ENCODE assay signal across 34 cellular contexts in the genomic region with DNA sequence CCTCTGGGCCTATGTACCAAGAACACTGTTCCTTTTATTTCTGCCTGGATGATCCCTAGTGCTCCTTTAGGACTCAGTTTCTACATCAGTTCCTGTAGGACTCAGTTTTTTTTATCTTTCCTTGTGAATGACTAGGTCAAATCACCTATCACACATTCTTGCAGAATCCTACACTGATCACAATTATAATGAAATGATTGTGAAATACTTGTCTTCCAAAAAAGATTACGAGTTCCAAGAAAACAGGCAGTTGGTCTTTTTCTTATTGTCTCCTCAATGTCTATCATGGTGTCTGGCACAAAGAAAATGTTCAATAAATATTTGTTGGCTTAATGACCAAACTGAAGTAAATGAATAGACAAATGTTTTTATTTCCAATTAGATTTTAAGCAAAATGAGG.
DNase-seq lines count a peak whose midpoint lies in the region; ATAC-seq, FAIRE-seq and TF ChIP-seq lines count a peak whose summit lies in the region.
"Had no signal": no experiment of that assay in that cellular context is flagged by ENCODE, and none has a peak within 500 bp of the region (broad histone marks: within the 10 kb centered on the region; RNA-seq: fewer than 3 reads in every experiment).

No MANE protein-coding gene starts in this region.

- H3K14ac ChIP-seq in IMR-90 (replicated peaks; ENCODE audit: low read depth, low read length), result no peak overlapping the region

- TF ChIP-seq POLR2A in HepG2 (IDR thresholded peaks at IDR 0.05; ENCODE audit: insufficient read depth in 1 of 2, low read depth in 2 of 2, low read length in 2 of 2), result no peak
- TF ChIP-seq POLR2A in right lobe of liver (IDR thresholded peaks at IDR 0.05), result no peak
- TF ChIP-seq POLR2A in IMR-90 (IDR thresholded peaks at IDR 0.05; ENCODE audit: low read depth, low read length), result no peak
- no peak for TF ChIP-seq POLR2A in adrenal gland (IDR thresholded peaks at IDR 0.05)

- H4K5ac ChIP-seq in IMR-90 (ENCODE audit: low read depth, low read length), result no peak overlapping the region

- no peak overlapping the region for H3K23ac ChIP-seq in IMR-90 (ENCODE audit: low read depth, low read length)

- H4K91ac ChIP-seq in IMR-90 (ENCODE audit: insufficient read depth, low read depth, low read length), result no peak overlapping the region

- H3K18ac ChIP-seq in IMR-90 (ENCODE audit: low read depth, low read length), result no peak overlapping the region

- CTCF ChIA-PET in HepG2 (lab: Yijun Ruan, JAX; ENCODE audit: low intra/inter-chr PET ratio, low total read pairs), result no interaction called here
- CTCF ChIA-PET in IMR-90 (lab: Yijun Ruan, JAX), result no interaction called here

- H3K9me3 ChIP-seq in HepG2 (ENCODE audit: low read length) (no peaks in the 10 kb centered on the region), right lobe of liver (no peaks in the 10 kb centered on the region), IMR-90 (ENCODE audit: control insufficient read depth, insufficient read depth, low read length) (no peaks in the 10 kb centered on the region; the same call in 1 of the 2 replicates), adrenal gland (replicated peaks in 1 of 3) (no peaks in the 10 kb centered on the region)
- H3K9me3 ChIP-seq: A549, Caco-2 had no signal

- in situ Hi-C loops in HepG2 (cut with HindIII; ENCODE audit: extremely low pct_ligation_motif_present, low pct_unique_long_range_greater_than_20kb), result no loop called here
- in situ Hi-C loops in IMR-90 (cut with MboI; ENCODE audit: low sequenced_read_pairs), result no loop called here

- no peak for TF ChIP-seq CTCF in HepG2 (CRISPR knock-in tag; IDR thresholded peaks at IDR 0.05)
- TF ChIP-seq CTCF in right lobe of liver (IDR thresholded peaks at IDR 0.05), result no peak
- TF ChIP-seq CTCF in D721Med (IDR thresholded peaks at IDR 0.05; ENCODE audit: insufficient read depth, missing control alignments), result no peak
- TF ChIP-seq CTCF in IMR-90 (conservative IDR thresholded peaks at IDR 0.05; ENCODE audit: low read depth, low read length), result no peak
- TF ChIP-seq CTCF in adrenal gland (IDR thresholded peaks at IDR 0.05), result no peak

- WGBS in HepG2 (ENCODE audit: low lambda C conversion rate), result 3% methylated on average over 1 of the region's 1 CpG
- 32% methylated on average over 1 of the region's 1 CpG for WGBS in right lobe of liver (ENCODE audit: insufficient coverage, low coverage, low lambda C conversion rate, missing lambda C conversion rate)
- WGBS in IMR-90 (ENCODE audit: extremely low coverage in 2 of 2, insufficient read length in 1 of 2), 2 experiments, result no CpG with 5 or more reads among the region's 1 CpG
- WGBS in adrenal gland, 4 donors, result 79 to 90% (median 82%) methylated on average over 1 of the region's 1 CpG

- H2AFZ ChIP-seq in HepG2 (ENCODE audit: low read length) (no peak overlapping the region), IMR-90 (replicated peaks; ENCODE audit: low read length, poor library complexity) (no peak overlapping the region)

- H2BK120ac ChIP-seq in IMR-90 (ENCODE audit: low read depth, low read length), result no peak overlapping the region

- H2BK20ac ChIP-seq in IMR-90 (ENCODE audit: low read depth, low read length), result no peak overlapping the region

- dilution Hi-C loops in IMR-90 (cut with HindIII; ENCODE audit: low sequenced_read_pairs, unreplicated experiment), result no loop called here

- H3K4me1 ChIP-seq in HepG2 (ENCODE audit: insufficient read depth, low read length) (no peaks in the 10 kb centered on the region), right lobe of liver (peaks cover 0 to 6% (median 0%) of the 10 kb centered on the region in 4 donors), IMR-90 (ENCODE audit: control insufficient read depth, insufficient read depth, low read length) (no peaks in the 10 kb centered on the region), adrenal gland (replicated peaks in 1 of 2) (no peaks in the 10 kb centered on the region)
- H3K4me1 ChIP-seq: A549; BE2C; BLaER1; BLaER1 treated with 17β-estradiol and CSF1 and Interleukin-3, amounts not matched to agents 10 nM and 100 nM; Caco-2 had no signal

- POLR2A ChIA-PET in HepG2 (lab: Yijun Ruan, JAX) (no interaction called here), IMR-90 (lab: Charles Lee; ENCODE audit: unreplicated experiment) (no interaction called here)

- H2BK5ac ChIP-seq in IMR-90 (ENCODE audit: low read depth, low read length, poor library complexity, severe bottlenecking), result no peak overlapping the region

- H3K79me2 ChIP-seq in HepG2 (ENCODE audit: insufficient read depth, low read length), result no peaks in the 10 kb centered on the region

- no peak overlapping the region for H3K4ac ChIP-seq in IMR-90 (ENCODE audit: low read depth, low read length)

- TF ChIP-seq EP300 in HepG2 (IDR thresholded peaks at IDR 0.05; ENCODE audit: low read depth in 2 of 2, low read length in 2 of 2), result no peak
- TF ChIP-seq EP300 in HepG2 (CRISPR knock-in tag; IDR thresholded peaks at IDR 0.05; ENCODE audit: borderline replicate concordance), result no peak

- H4K8ac ChIP-seq in IMR-90 (ENCODE audit: low read depth in 2 of 2, low read length in 2 of 2), result no peak overlapping the region

- no peak overlapping the region for H3K56ac ChIP-seq in IMR-90 (ENCODE audit: extremely low read depth, insufficient read depth, low read length)

- no peak overlapping the region for H3K4me3 ChIP-seq in HepG2 (replicated peaks in 1 of 3; ENCODE audit: insufficient read depth in 1 of 3, low read depth in 2 of 3, low read length in 3 of 3)
- no peak overlapping the region for H3K4me3 ChIP-seq in right lobe of liver
- no peak overlapping the region for H3K4me3 ChIP-seq in IMR-90 (ENCODE audit: insufficient read depth, low read depth, low read length)
- no peak overlapping the region for H3K4me3 ChIP-seq in adrenal gland
- H3K4me3 ChIP-seq: A549; BLaER1; BLaER1 treated with 17β-estradiol and CSF1 and Interleukin-3, amounts not matched to agents 10 nM and 100 nM had no signal

- H3K4me2 ChIP-seq in HepG2 (ENCODE audit: low read depth, low read length) (no peak overlapping the region), IMR-90 (ENCODE audit: low read depth, low read length) (no peak overlapping the region)
- H3K4me2 ChIP-seq: A549; BLaER1; BLaER1 treated with 17β-estradiol and CSF1 and Interleukin-3, amounts not matched to agents 10 nM and 100 nM had no signal

- no peaks in the 10 kb centered on the region for H3K9me1 ChIP-seq in IMR-90 (ENCODE audit: insufficient read depth, low read length)

- BruUV-seq in HepG2 (replicated peaks; lab: Mats Ljungman, UMichigan) (no TSS peak), IMR-90 (replicated peaks; lab: Mats Ljungman, UMichigan) (no TSS peak)

- FAIRE-seq in HepG2 (lab: Jason Lieb, UNC) (no peak), D721Med (lab: Jason Lieb, UNC) (peak; percentile 67)
- FAIRE-seq: A204.1, A549 had no signal

- intact Hi-C loops in HepG2 (cut with micrococcal nuclease; ENCODE audit: unreplicated experiment) (no loop called here), right lobe of liver (cut with DNase I) (no loop called here), IMR-90 (cut with micrococcal nuclease) (no loop called here), adrenal gland (cut with DNase I) (no loop called here)

- H3K27me3 ChIP-seq in HepG2 (ENCODE audit: control insufficient read depth in 1 of 2, insufficient read depth in 2 of 2, low read length in 2 of 2) (no peaks in the 10 kb centered on the region), right lobe of liver (no peaks in the 10 kb centered on the region), IMR-90 (ENCODE audit: control insufficient read depth, insufficient read depth, low read length) (no peaks in the 10 kb centered on the region), adrenal gland (no peaks in the 10 kb centered on the region)
- H3K27me3 ChIP-seq: BE2C; BLaER1; BLaER1 treated with 17β-estradiol and CSF1 and Interleukin-3, amounts not matched to agents 10 nM and 100 nM had no signal

- H3K27ac ChIP-seq in HepG2 (ENCODE audit: extremely low read length, insufficient read depth, low read length), result no peak overlapping the region
- H3K27ac ChIP-seq in right lobe of liver, result no peak overlapping the region
- no peak overlapping the region for H3K27ac ChIP-seq in IMR-90 (ENCODE audit: insufficient read depth, low read length)
- no peak overlapping the region for H3K27ac ChIP-seq in adrenal gland
- H3K27ac ChIP-seq: 22Rv1; A549; BLaER1; BLaER1 treated with 17β-estradiol and CSF1 and Interleukin-3, amounts not matched to agents 10 nM and 100 nM; C4-2B had no signal

- H2AK5ac ChIP-seq in IMR-90 (ENCODE audit: low read depth, low read length), result no peak overlapping the region

- no peak overlapping the region for H3K9ac ChIP-seq in HepG2 (ENCODE audit: insufficient read depth, low read depth, low read length)
- no peak overlapping the region for H3K9ac ChIP-seq in IMR-90 (ENCODE audit: low read depth, low read length)
- H3K9ac ChIP-seq: BLaER1; BLaER1 treated with 17β-estradiol and CSF1 and Interleukin-3, amounts not matched to agents 10 nM and 100 nM had no signal

- H3K79me1 ChIP-seq in IMR-90 (ENCODE audit: low read depth in 1 of 2, low read length in 2 of 2), result no peaks in the 10 kb centered on the region

- H4K20me1 ChIP-seq in HepG2 (ENCODE audit: insufficient read depth, low read length) (no peaks in the 10 kb centered on the region), IMR-90 (ENCODE audit: insufficient read depth, low read length) (no peaks in the 10 kb centered on the region)
- H4K20me1 ChIP-seq: BLaER1; BLaER1 treated with 17β-estradiol and CSF1 and Interleukin-3, amounts not matched to agents 10 nM and 100 nM had no signal

- no peak overlapping the region for H2AK9ac ChIP-seq in IMR-90 (replicated peaks; ENCODE audit: low read depth, low read length, poor library complexity)

- H3K36me3 ChIP-seq in HepG2 (replicated peaks in 1 of 2; ENCODE audit: control insufficient read depth in 1 of 2, insufficient read depth in 2 of 2, low read length in 2 of 2), result no peaks in the 10 kb centered on the region
- no peaks in the 10 kb centered on the region for H3K36me3 ChIP-seq in right lobe of liver
- no peaks in the 10 kb centered on the region for H3K36me3 ChIP-seq in IMR-90 (ENCODE audit: control insufficient read depth, insufficient read depth, low read length)
- H3K36me3 ChIP-seq in adrenal gland (replicated peaks in 1 of 2), result no peaks in the 10 kb centered on the region
- H3K36me3 ChIP-seq: BE2C had no signal

- DNase-seq in HepG2 (ENCODE audit: low spot score) (no peak), right lobe of liver (no peak), D721Med (ENCODE audit: insufficient read length, low spot score) (no peak), IMR-90 (no peak), OCI-M1 (lab: John Stamatoyannopoulos, UW) (peak; percentile 34), NOMO-1 treated with dmso at 0.1 percent for 144 hours (lab: John Stamatoyannopoulos, UW; ENCODE audit: unreplicated experiment) (no peak), adrenal gland (no peak), NAMALWA (ENCODE audit: low spot score) (no peak)
- DNase-seq: 8988T; ACHN; AML-193; BE2C; C1 segment of cervical spinal cord; Caco-2; Calu3; CD4-positive, alpha-beta memory T cell; CD4-positive, alpha-beta T cell; CD4-positive, CD25-positive, alpha-beta regulatory T cell; CD8-positive, alpha-beta memory T cell; CD8-positive, alpha-beta T cell; COR-L47; DMS 273 treated with DMSO at 0.1 percent for 48 hours; DMS153; DMS53; DMS79; DMS79 treated with DMSO at 0.1 percent for 48 hours; DND-41; EL had no signal

- TF ChIP-seq RAD21 in HepG2 (CRISPR knock-in tag; IDR thresholded peaks at IDR 0.05) (no peak), IMR-90 (IDR thresholded peaks at IDR 0.05; ENCODE audit: low read length) (no peak)

- H2BK15ac ChIP-seq in IMR-90 (ENCODE audit: low read depth, low read length), result no peak overlapping the region

- no peak for ATAC-seq in HepG2
- ATAC-seq in right lobe of liver, result no peak
- ATAC-seq in IMR-90 (ENCODE audit: low read depth), result no peak
- ATAC-seq: A549; CD8-positive, alpha-beta T cell had no signal
